8 cellular contexts compared by ENCODE assay signal in genomic region chr10:18156797-18157196, GRCh38. TPM values are rescaled to one million over a fixed set of nuclear protein-coding genes. Genes with fewer than 3 reads are reported as not detected.
"Had no signal": no experiment of that assay in that cellular context is flagged by ENCODE, and none has a peak within 500 bp of the region (broad histone marks: within the 10 kb centered on the region; RNA-seq: fewer than 3 reads in every experiment).

No MANE protein-coding gene starts in this region.

RNA-seq across cellular contexts. Expression of gene CACNB2, which starts 16.6 kb away (rescaled TPM):
- total RNA-seq: activated B cell treated with CpG ODN at 0.5 μM for 24 hours; activated CD4-positive, alpha-beta memory T cell treated with anti-CD3 and anti-CD28 coated beads for 36 hours; activated naive CD4-positive, alpha-beta T cell treated with anti-CD3 and anti-CD28 coated beads for 36 hours; activated naive CD4-positive, alpha-beta T cell treated with anti-CD3 and anti-CD28 coated beads, Interleukin-2, amount 50 U/mL, for 72 hours; activated T-cell treated with anti-CD3 and anti-CD28 coated beads, Interleukin-2, amount 50 U/mL, for 4 hours; OCI-LY7; T-cell; T-helper 17 cell had no signal
